8 cellular contexts compared by ENCODE assay signal in the genomic region with DNA sequence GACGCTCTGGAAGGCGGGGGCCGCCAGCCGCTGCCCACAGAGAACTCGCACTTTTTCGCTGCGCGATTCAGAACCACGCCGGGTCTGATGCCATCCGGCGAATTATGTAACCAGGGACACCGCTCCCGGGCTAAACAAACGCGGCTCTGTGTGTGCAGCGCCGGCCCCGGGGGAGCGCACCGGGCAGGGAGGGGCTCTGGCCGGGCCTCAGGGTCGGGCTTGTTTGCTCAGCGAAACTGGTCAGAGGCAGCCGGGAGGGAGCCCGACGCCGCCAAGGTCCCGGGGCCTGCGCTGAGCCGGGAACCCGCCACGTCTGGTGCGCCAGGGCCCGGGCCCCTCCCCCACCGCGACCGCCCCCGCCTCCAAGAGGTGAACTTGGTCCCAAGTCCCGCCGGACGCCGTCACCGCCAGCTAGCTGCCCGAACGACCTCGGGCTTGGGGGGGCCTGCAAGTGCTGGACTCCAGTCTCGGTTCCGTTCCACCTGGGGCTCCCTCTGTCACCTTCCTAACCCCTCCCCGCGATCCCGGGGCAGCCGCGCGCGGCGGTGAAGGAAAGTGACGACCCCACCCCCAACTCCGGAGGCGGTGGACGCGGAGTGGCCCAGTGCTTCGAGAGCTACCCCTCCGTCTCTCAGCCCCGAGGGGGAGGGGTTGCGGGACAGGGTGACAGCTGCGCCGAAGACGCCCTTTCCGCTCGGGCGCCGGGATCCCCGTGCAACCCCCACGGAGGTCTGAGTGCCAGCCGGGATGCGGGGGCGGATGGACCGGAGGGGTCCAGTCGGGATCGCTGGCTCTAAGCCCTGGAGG. TPM values are rescaled to one million over a fixed set of nuclear protein-coding genes. Genes with fewer than 3 reads are reported as not detected.
DNase-seq lines count a peak whose midpoint lies in the region; ATAC-seq and TF ChIP-seq lines count a peak whose summit lies in the region.

No MANE protein-coding gene starts in this region.

- H3K4me3 ChIP-seq in GM12865 (ENCODE audit: low read depth, low read length), result peak overlapping the region; percentile 98
- H3K4me3 ChIP-seq in HEK293 (ENCODE audit: low read depth, low read length), result peak overlapping the region; percentile 96
- H3K4me3 ChIP-seq in NB4 (ENCODE audit: low read depth, low read length), result peak overlapping the region; percentile 78
- H3K4me3 ChIP-seq in effector memory CD4-positive, alpha-beta T cell (ENCODE audit: insufficient read depth, low read depth, low read length, poor library complexity, severe bottlenecking), result peak overlapping the region; percentile 96

- CTCF ChIA-PET in HEK293 (lab: Yijun Ruan, JAX), result interaction anchor here (1.1 to 1.5 kb wide), 4 partner anchors 14 to 63 kb away, joined by 3 to 5 read pairs (median 4); a partner anchor contains a TSS

- TF ChIP-seq POLR2A in NB4 (IDR thresholded peaks at IDR 0.05; ENCODE audit: extremely low read depth, insufficient read length), result peak; percentile 26

- no peak for TF ChIP-seq CTCF in GM12865 (IDR thresholded peaks at IDR 0.05; ENCODE audit: insufficient read depth, low read depth, low read length, missing control alignments)
- TF ChIP-seq CTCF in HEK293 (tag by site-specific recombination; IDR thresholded peaks at IDR 0.05), result no peak
- TF ChIP-seq CTCF in NB4 (IDR thresholded peaks at IDR 0.05; ENCODE audit: low read depth, low read length), result no peak
- no peak for TF ChIP-seq CTCF in omental fat pad (IDR thresholded peaks at IDR 0.05)

- no peaks in the 10 kb centered on the region for H3K36me3 ChIP-seq in HEK293 (ENCODE audit: control insufficient read depth in 2 of 2, insufficient read depth in 1 of 2, low read length in 2 of 2)
- no peaks in the 10 kb centered on the region for H3K36me3 ChIP-seq in effector memory CD4-positive, alpha-beta T cell (ENCODE audit: control insufficient read depth, insufficient read depth, low read length)

- DNase-seq in GM12865 (ENCODE audit: low read depth) (peak; percentile 70), NB4 (ENCODE audit: low read depth) (peak; percentile 83), medulla oblongata (ENCODE audit: extremely low spot score) (peak; percentile 89), omental fat pad (ENCODE audit: low spot score) (no peak)
- DNase-seq in activated CD8-positive, alpha-beta memory T cell treated with anti-CD3 and anti-CD28 coated beads for 24 hours, result peak; percentile 87
- DNase-seq in effector memory CD4-positive, alpha-beta T cell, result peak; percentile 28 to 44 (median 36)
- peak; percentile 13 to 16 for DNase-seq in stimulated activated CD8-positive, alpha-beta memory T cell treated with anti-CD3 and anti-CD28 coated beads, Interleukin-4, amount 100 ng/mL, for 1 hour (ENCODE audit: low read depth in 2 of 2, low spot score in 1 of 2)

- H3K9me3 ChIP-seq in HEK293 (ENCODE audit: control insufficient read depth, insufficient read depth, low read depth, low read length), result no peaks in the 10 kb centered on the region
- no peaks in the 10 kb centered on the region for H3K9me3 ChIP-seq in effector memory CD4-positive, alpha-beta T cell (ENCODE audit: control insufficient read depth, low read length)

- POLR2A ChIA-PET in HEK293 (lab: Yijun Ruan, JAX), result interaction anchor here (0.5 to 5.2 kb wide), 10 partner anchors 9 to 325 kb away, joined by 3 to 61 read pairs (median 6); a partner anchor contains a TSS

- no peaks in the 10 kb centered on the region for H3K27me3 ChIP-seq in effector memory CD4-positive, alpha-beta T cell (replicated peaks; ENCODE audit: control insufficient read depth, insufficient read depth, low read length, poor library complexity, severe bottlenecking)

- no peak for ATAC-seq in omental fat pad (ENCODE audit: low FRiP score)

- H3K4me1 ChIP-seq in HEK293 (ENCODE audit: control insufficient read depth, insufficient read depth, low read length), result peaks cover 22% of the 10 kb centered on the region
- H3K4me1 ChIP-seq in effector memory CD4-positive, alpha-beta T cell (ENCODE audit: control insufficient read depth, insufficient read depth, low read length, poor library complexity, severe bottlenecking), result peaks cover 40% of the 10 kb centered on the region

- peak overlapping the region; percentile 95 for H3K27ac ChIP-seq in HEK293 (ENCODE audit: extremely low read depth, low read depth, low read length)
- peak overlapping the region; percentile 84 for H3K27ac ChIP-seq in effector memory CD4-positive, alpha-beta T cell (ENCODE audit: insufficient read depth, low read length, poor library complexity, severe bottlenecking)

TF ChIP-seq in HEK293, 187 proteins besides CTCF, POLR2A, EP300 and RAD21 (continues in another document):
- peak; percentile 10; the same call in 1 of the 2 replicates for TF ChIP-seq ZNF366 (tag by site-specific recombination; conservative IDR thresholded peaks at IDR 0.05)
- peak; percentile 32; the same call in 1 of the 2 replicates for TF ChIP-seq ZNF24 (tag by site-specific recombination; IDR thresholded peaks at IDR 0.05)
- TF ChIP-seq, protein P1, sequence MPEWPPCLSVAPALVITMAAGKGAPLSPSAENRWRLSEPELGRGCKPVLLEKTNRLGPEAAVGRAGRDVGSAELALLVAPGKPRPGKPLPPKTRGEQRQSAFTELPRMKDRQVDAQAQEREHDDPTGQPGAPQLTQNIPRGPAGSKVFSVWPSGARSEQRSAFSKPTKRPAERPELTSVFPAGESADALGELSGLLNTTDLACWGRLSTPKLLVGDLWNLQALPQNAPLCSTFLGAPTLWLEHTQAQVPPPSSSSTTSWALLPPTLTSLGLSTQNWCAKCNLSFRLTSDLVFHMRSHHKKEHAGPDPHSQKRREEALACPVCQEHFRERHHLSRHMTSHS (tag by site-specific recombination; IDR thresholded peaks at IDR 0.05), result no peak
- TF ChIP-seq, protein P2, sequence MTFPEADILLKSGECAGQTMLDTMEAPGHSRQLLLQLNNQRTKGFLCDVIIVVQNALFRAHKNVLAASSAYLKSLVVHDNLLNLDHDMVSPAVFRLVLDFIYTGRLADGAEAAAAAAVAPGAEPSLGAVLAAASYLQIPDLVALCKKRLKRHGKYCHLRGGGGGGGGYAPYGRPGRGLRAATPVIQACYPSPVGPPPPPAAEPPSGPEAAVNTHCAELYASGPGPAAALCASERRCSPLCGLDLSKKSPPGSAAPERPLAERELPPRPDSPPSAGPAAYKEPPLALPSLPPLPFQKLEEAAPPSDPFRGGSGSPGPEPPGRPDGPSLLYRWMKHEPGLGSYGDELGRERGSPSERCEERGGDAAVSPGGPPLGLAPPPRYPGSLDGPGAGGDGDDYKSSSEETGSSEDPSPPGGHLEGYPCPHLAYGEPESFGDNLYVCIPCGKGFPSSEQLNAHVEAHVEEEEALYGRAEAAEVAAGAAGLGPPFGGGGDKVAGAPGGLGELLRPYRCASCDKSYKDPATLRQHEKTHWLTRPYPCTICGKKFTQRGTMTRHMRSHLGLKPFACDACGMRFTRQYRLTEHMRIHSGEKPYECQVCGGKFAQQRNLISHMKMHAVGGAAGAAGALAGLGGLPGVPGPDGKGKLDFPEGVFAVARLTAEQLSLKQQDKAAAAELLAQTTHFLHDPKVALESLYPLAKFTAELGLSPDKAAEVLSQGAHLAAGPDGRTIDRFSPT (tag by site-specific recombination; IDR thresholded peaks at IDR 0.05), result peak; percentile 58
- TF ChIP-seq, protein P3, sequence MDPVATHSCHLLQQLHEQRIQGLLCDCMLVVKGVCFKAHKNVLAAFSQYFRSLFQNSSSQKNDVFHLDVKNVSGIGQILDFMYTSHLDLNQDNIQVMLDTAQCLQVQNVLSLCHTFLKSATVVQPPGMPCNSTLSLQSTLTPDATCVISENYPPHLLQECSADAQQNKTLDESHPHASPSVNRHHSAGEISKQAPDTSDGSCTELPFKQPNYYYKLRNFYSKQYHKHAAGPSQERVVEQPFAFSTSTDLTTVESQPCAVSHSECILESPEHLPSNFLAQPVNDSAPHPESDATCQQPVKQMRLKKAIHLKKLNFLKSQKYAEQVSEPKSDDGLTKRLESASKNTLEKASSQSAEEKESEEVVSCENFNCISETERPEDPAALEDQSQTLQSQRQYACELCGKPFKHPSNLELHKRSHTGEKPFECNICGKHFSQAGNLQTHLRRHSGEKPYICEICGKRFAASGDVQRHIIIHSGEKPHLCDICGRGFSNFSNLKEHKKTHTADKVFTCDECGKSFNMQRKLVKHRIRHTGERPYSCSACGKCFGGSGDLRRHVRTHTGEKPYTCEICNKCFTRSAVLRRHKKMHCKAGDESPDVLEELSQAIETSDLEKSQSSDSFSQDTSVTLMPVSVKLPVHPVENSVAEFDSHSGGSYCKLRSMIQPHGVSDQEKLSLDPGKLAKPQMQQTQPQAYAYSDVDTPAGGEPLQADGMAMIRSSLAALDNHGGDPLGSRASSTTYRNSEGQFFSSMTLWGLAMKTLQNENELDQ (tag by site-specific recombination; IDR thresholded peaks at IDR 0.05; ENCODE audit: low read depth), result no peak
- peak; percentile 71 for TF ChIP-seq GLIS1 (tag by site-specific recombination; IDR thresholded peaks at IDR 0.05)
- TF ChIP-seq ZFP37 (tag by site-specific recombination; IDR thresholded peaks at IDR 0.05), result peak; percentile 88
- TF ChIP-seq ZNF558 (tag by site-specific recombination; IDR thresholded peaks at IDR 0.05), result no peak

RNA-seq across cellular contexts. Expression of a gene that starts 0.8 kb away (rescaled TPM):
- 100 to 1,000 TPM; 106 to 179 (median 150) TPM for total RNA-seq in omental fat pad

RNA-seq across cellular contexts. Expression of a gene that starts 27.1 kb away (rescaled TPM):
- total RNA-seq in omental fat pad, result 1 to 10 TPM; 6.4 to 9.5 (median 8.7) TPM
